In the genomic region with DNA sequence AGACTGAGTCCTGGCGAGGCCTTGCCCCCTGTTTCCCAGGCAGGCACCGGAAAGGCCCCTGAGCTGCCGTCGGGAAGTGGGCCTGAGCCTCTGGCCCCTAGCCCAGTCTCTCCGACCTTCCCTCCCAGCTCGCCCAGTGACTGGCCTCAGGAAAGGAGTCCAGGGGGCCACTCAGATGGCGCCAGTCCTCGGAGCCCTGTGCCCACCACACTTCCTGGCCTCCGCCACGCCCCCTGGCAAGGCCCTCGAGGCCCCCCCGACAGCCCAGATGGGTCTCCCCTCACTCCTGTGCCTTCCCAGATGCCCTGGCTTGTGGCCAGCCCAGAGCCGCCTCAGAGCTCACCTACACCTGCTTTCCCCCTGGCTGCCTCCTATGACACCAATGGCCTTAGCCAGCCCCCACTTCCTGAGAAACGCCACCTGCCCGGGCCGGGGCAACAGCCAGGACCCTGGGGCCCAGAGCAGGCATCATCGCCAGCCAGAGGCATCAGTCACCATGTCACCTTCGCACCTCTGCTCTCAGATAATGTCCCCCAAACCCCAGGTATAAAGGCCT, we compare ENCODE assay signal across 10 cellular contexts. TPM values are rescaled to one million over a fixed set of nuclear protein-coding genes. Genes with fewer than 3 reads are reported as not detected.
A peak's percentile ranks its signal among the peaks of the same experiment; 100 is the strongest.
DNase-seq lines count a peak whose midpoint lies in the region; ATAC-seq and TF ChIP-seq lines count a peak whose summit lies in the region.
"Had no signal": no experiment of that assay in that cellular context is flagged by ENCODE, and none has a peak within 500 bp of the region (broad histone marks: within the 10 kb centered on the region; RNA-seq: fewer than 3 reads in every experiment).

No MANE protein-coding gene starts in this region.

- peaks cover 0 to 23% (median 14%) of the 10 kb centered on the region in 4 donors for H3K4me1 ChIP-seq in right lobe of liver
- peaks cover 0 to 76% (median 66%) of the 10 kb centered on the region in 4 donors for H3K4me1 ChIP-seq in tibial artery

- POLR2A ChIA-PET in RWPE1 (lab: Yijun Ruan, JAX; ENCODE audit: low non-redundant PET) = no interaction called here

- WGBS in right lobe of liver (ENCODE audit: insufficient coverage, low coverage, low lambda C conversion rate, missing lambda C conversion rate) = 23% methylated on average over 9 of the region's 18 CpGs

- H3K27me3 ChIP-seq in right lobe of liver (no peaks in the 10 kb centered on the region), tibial artery (no peaks in the 10 kb centered on the region)

- H3K9me3 ChIP-seq in right lobe of liver (no peaks in the 10 kb centered on the region), tibial artery (no peaks in the 10 kb centered on the region)

- ATAC-seq in right lobe of liver (peak; percentile 1 to 21 (median 6)), GM19452 (IDR thresholded peaks at IDR 0.05; ENCODE audit: unreplicated experiment) (no peak)
- ATAC-seq: activated CD8-positive, alpha-beta T cell treated with anti-CD3 and anti-CD28 coated beads for 36 hours had no signal

- intact Hi-C loops in right lobe of liver (cut with DNase I) = loop anchor here in 1 of 2 donors (5.0 to 10.0 kb wide), 3 partner anchors 37 to 134 kb away; a partner anchor contains a TSS
- intact Hi-C loops in tibial artery (cut with DNase I; ENCODE audit: low total_unique reads) = no loop called here

- H3K36me3 ChIP-seq in right lobe of liver (peaks cover 0 to 73% (median 37%) of the 10 kb centered on the region in 4 donors), tibial artery (peaks cover 70 to 91% (median 80%) of the 10 kb centered on the region in 3 donors)

- CTCF ChIA-PET in RWPE1 (lab: Yijun Ruan, JAX) = interaction anchor here (0.7 to 2.5 kb wide), 5 partner anchors 8 to 109 kb away, joined by 3 to 18 read pairs (median 4); no protein-coding TSS in a partner anchor

- TF ChIP-seq CTCF in RWPE1 (conservative IDR thresholded peaks at IDR 0.05; ENCODE audit: low read depth) (no peak), right lobe of liver (IDR thresholded peaks at IDR 0.05) (no peak), tibial artery (IDR thresholded peaks at IDR 0.05) (no peak)

- TF ChIP-seq POLR2A in right lobe of liver (IDR thresholded peaks at IDR 0.05) = no peak

- no peak overlapping the region for H3K4me3 ChIP-seq in right lobe of liver
- no peak overlapping the region for H3K4me3 ChIP-seq in tibial artery

- DNase-seq in NCI-H2107 treated with DMSO at 0.1 percent for 48 hours (lab: John Stamatoyannopoulos, UW; ENCODE audit: unreplicated experiment) (peak; percentile 29), NCI-H2107 (lab: John Stamatoyannopoulos, UW) (no peak), RWPE1 (ENCODE audit: low spot score) (no peak), right lobe of liver (peak; percentile 61 to 76 (median 74)), tibial artery (peak; percentile 42 to 80), NCI-H187 (lab: John Stamatoyannopoulos, UW) (no peak), NCI-H1436 treated with DMSO at 0.1 percent for 48 hours (lab: John Stamatoyannopoulos, UW) (no peak)
- DNase-seq: activated CD8-positive, alpha-beta T cell treated with anti-CD3 and anti-CD28 coated beads for 36 hours; GDM1 had no signal

- H3K27ac ChIP-seq in RWPE1 = peak overlapping the region; percentile 97
- H3K27ac ChIP-seq in right lobe of liver = peak overlapping the region; percentile 21 to 57 (median 43)
- peak overlapping the region; percentile 93 to 99 for H3K27ac ChIP-seq in tibial artery

RNA-seq across cellular contexts. Expression of a gene that starts 10.9 kb away (rescaled TPM):
- total RNA-seq in right lobe of liver = 100 to 1,000 TPM in 3 of 6 experiments, 10 to 100 TPM in 3; 50.5 to 139 (median 86.9) TPM

RNA-seq across cellular contexts. Expression of a gene that starts 18.4 kb away (rescaled TPM):
- total RNA-seq in right lobe of liver = 10 to 100 TPM; 12.3 to 18.2 (median 14.4) TPM

RNA-seq across cellular contexts. Expression of a gene that starts 36.7 kb away (rescaled TPM):
- total RNA-seq in right lobe of liver = 10 to 100 TPM in 2 of 6 experiments, 1 to 10 TPM in 4; 1.7 to 25.4 (median 4.9) TPM

RNA-seq across cellular contexts. Expression of a gene that starts 42.5 kb away (rescaled TPM):
- total RNA-seq in right lobe of liver = 1 to 10 TPM in 3 of 6 experiments, under 1 TPM in 3; 0.62 to 3.4 (median 0.99) TPM

RNA-seq across cellular contexts. Expression of a gene that starts 54.5 kb away (rescaled TPM):
- total RNA-seq in right lobe of liver = 100 to 1,000 TPM; 143 to 270 (median 180) TPM

Comparison
In these comparisons a context has a peak if more than half of its experiments do, and no peak if none do; other contexts are left out.
1. DNase-seq: peak in NCI-H2107 treated with DMSO at 0.1 percent for 48 hours (single experiment), right lobe of liver (3 of 3) and tibial artery (2 of 2); none in NCI-H2107 (single experiment), RWPE1 (single experiment), NCI-H187 (0 of 2) and NCI-H1436 treated with DMSO at 0.1 percent for 48 hours (single experiment).
2. H3K27ac ChIP-seq: peak in every context shown above with its lines; median percentile 97 in RWPE1; 96 in tibial artery; 43 in right lobe of liver.